In the genomic region with DNA sequence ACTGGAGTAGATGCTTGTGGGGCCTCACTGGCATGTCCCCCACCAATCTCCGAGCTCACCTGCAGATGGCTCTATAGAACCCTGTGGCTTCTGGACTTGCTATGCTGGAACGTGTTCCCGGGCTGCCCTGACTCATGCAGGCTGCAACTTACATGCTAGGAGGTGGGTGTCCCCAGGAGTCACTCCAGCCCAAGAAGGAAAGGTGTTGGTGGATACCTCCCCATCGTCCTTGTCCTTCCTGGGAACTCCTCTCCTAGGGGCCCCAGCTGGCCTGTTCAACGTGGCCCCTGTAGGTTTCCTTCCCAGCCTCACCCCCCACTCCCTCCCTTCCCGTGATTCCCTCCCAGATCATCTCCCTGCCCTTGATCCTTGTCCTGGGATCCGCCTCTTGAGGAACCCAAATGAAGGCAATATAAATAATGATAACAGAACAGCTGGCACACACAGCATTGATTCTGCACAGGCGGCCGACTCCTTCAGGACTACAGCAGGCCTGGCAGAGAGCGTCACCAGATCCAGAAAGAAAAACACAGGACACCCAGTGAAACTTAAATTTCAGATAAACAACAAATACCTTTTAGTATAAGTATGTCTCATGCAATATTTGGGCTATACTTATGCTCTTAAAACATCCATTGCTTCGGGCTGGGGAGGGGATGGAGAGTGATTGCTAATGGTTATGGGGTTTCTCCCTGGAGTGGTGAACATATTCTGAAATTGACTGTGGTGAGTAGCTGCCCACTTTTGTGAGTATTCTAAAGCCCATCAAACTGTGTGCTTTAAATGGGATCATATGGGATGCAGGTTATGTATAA, we compare ENCODE assay signal across 12 cellular contexts.
A peak's percentile ranks its signal among the peaks of the same experiment; 100 is the strongest.
DNase-seq lines count a peak whose midpoint lies in the region; ATAC-seq and TF ChIP-seq lines count a peak whose summit lies in the region.
"Had no signal": no experiment of that assay in that cellular context is flagged by ENCODE, and none has a peak within 500 bp of the region (broad histone marks: within the 10 kb centered on the region; RNA-seq: fewer than 3 reads in every experiment).

No MANE protein-coding gene starts in this region.

- H3K14ac ChIP-seq in IMR-90 (replicated peaks; ENCODE audit: low read depth, low read length), result no peak overlapping the region

- H3K56ac ChIP-seq in IMR-90 (ENCODE audit: extremely low read depth, insufficient read depth, low read length), result no peak overlapping the region

- 100% methylated on average over 2 of the region's 11 CpGs; no CpG with 5 or more reads in 1 of the 2 experiments for WGBS in IMR-90 (ENCODE audit: extremely low coverage in 2 of 2, insufficient read length in 1 of 2), 2 experiments
- WGBS in gastroesophageal sphincter (ENCODE audit: low coverage in 1 of 2), 2 donors, result 76 to 87% methylated on average over 6 to 7 of the region's 11 CpGs

- peak overlapping the region; percentile 95 for H3K4ac ChIP-seq in IMR-90 (ENCODE audit: low read depth, low read length)

- no peak overlapping the region for H2BK5ac ChIP-seq in IMR-90 (ENCODE audit: low read depth, low read length, poor library complexity, severe bottlenecking)

- H4K91ac ChIP-seq in IMR-90 (ENCODE audit: insufficient read depth, low read depth, low read length), result peak overlapping the region; percentile 64

- ATAC-seq in IMR-90 (ENCODE audit: low read depth) (no peak), gastroesophageal sphincter (no peak), GM21367 (IDR thresholded peaks at IDR 0.05; ENCODE audit: unreplicated experiment) (no peak)
- ATAC-seq: psoas muscle had no signal

- H3K4me2 ChIP-seq in BLaER1 (peak overlapping the region; percentile 94; the same call in 1 of the 2 replicates), IMR-90 (ENCODE audit: low read depth, low read length) (no peak overlapping the region)

- H3K9me1 ChIP-seq in IMR-90 (ENCODE audit: insufficient read depth, low read length), result peaks cover 21% of the 10 kb centered on the region; the same call in 1 of the 2 replicates

- peak overlapping the region; percentile 57 for H2BK120ac ChIP-seq in IMR-90 (ENCODE audit: low read depth, low read length)

- peaks cover 32% of the 10 kb centered on the region for H3K27me3 Mint-ChIP-seq in nephron progenitor cell (ENCODE audit: low read depth, poor library complexity)

- peaks cover 76% of the 10 kb centered on the region for H3K4me1 Mint-ChIP-seq in nephron progenitor cell
- H3K4me1 Mint-ChIP-seq: activated B cell treated with CpG ODN at 0.5 μM for 24 hours had no signal

- peak overlapping the region; percentile 32 for H2AK9ac ChIP-seq in IMR-90 (replicated peaks; ENCODE audit: low read depth, low read length, poor library complexity)

- peak overlapping the region; percentile 98 for H2AK5ac ChIP-seq in IMR-90 (ENCODE audit: low read depth, low read length)

- dilution Hi-C loops in IMR-90 (cut with HindIII; ENCODE audit: low sequenced_read_pairs, unreplicated experiment), result no loop called here

- H3K79me1 ChIP-seq in IMR-90 (ENCODE audit: low read depth in 1 of 2, low read length in 2 of 2), result peaks cover 29 to 61% of the 10 kb centered on the region in 2 experiments; a peak in 3 of 4 replicates

- TF ChIP-seq POLR2A in IMR-90 (IDR thresholded peaks at IDR 0.05; ENCODE audit: low read depth, low read length) (no peak), gastroesophageal sphincter (IDR thresholded peaks at IDR 0.05) (no peak)

- TF ChIP-seq RAD21 in IMR-90 (IDR thresholded peaks at IDR 0.05; ENCODE audit: low read length), result no peak

- no peak for TF ChIP-seq EP300 in gastroesophageal sphincter (IDR thresholded peaks at IDR 0.05)

- H4K8ac ChIP-seq in IMR-90 (ENCODE audit: low read depth in 2 of 2, low read length in 2 of 2), result no peak overlapping the region; a peak in 1 of 4 replicates

- H3K9me3 ChIP-seq in BLaER1 (no peaks in the 10 kb centered on the region), IMR-90 (ENCODE audit: control insufficient read depth, insufficient read depth, low read length) (no peaks in the 10 kb centered on the region), gastroesophageal sphincter (no peaks in the 10 kb centered on the region)
- H3K9me3 ChIP-seq: psoas muscle had no signal

- H3K27ac ChIP-seq in BLaER1 (no peak overlapping the region), IMR-90 (ENCODE audit: insufficient read depth, low read length) (no peak overlapping the region), gastroesophageal sphincter (peak overlapping the region in 3 of 4 donors; percentile 78 to 85 (median 84))
- H3K27ac ChIP-seq: psoas muscle had no signal

- H2BK20ac ChIP-seq in IMR-90 (ENCODE audit: low read depth, low read length), result peak overlapping the region; percentile 50; the same call in 1 of the 2 replicates

- H4K20me1 ChIP-seq in BLaER1 (peaks cover 15% of the 10 kb centered on the region; the same call in 1 of the 2 replicates), IMR-90 (ENCODE audit: insufficient read depth, low read length) (peaks cover 26% of the 10 kb centered on the region)

- H3K9ac ChIP-seq in BLaER1 (no peak overlapping the region), IMR-90 (ENCODE audit: low read depth, low read length) (no peak overlapping the region)

- H3K4me1 ChIP-seq in BLaER1 (peaks cover 74% of the 10 kb centered on the region), IMR-90 (ENCODE audit: control insufficient read depth, insufficient read depth, low read length) (peaks cover 36% of the 10 kb centered on the region), gastroesophageal sphincter (peaks cover 0 to 65% (median 17%) of the 10 kb centered on the region in 3 donors)

- H3K27ac Mint-ChIP-seq in nephron progenitor cell, result no peak overlapping the region
- H3K27ac Mint-ChIP-seq: activated B cell treated with CpG ODN at 0.5 μM for 24 hours had no signal

- DNase-seq in IMR-90 (peak; percentile 17), nephron progenitor cell (peak; percentile 1), dedifferentiated amniotic fluid mesenchymal stem cell (ENCODE audit: extremely low spot score) (no peak)
- DNase-seq in central memory CD4-positive, alpha-beta T cell, result no peak
- DNase-seq: activated B cell treated with CpG ODN at 0.5 μM for 24 hours, hypothalamus, MV-4-11, NCI-H82 had no signal

- CTCF ChIA-PET in IMR-90 (lab: Yijun Ruan, JAX), result interaction anchor here (1.8 kb wide), 1 partner anchor 218 kb away, joined by 4 read pairs; no protein-coding TSS in a partner anchor

- no peaks in the 10 kb centered on the region for H3K36me3 Mint-ChIP-seq in nephron progenitor cell (ENCODE audit: low read depth)

- intact Hi-C loops in IMR-90 (cut with micrococcal nuclease), result loop anchor here (10.0 kb wide), 1 partner anchor 163 kb away; no protein-coding TSS in a partner anchor

- in situ Hi-C loops in IMR-90 (cut with MboI; ENCODE audit: low sequenced_read_pairs), result no loop called here

- no peak overlapping the region for H4K5ac ChIP-seq in IMR-90 (ENCODE audit: low read depth, low read length)

- POLR2A ChIA-PET in IMR-90 (lab: Charles Lee; ENCODE audit: unreplicated experiment), result no interaction called here

- no peak overlapping the region for H2AFZ ChIP-seq in IMR-90 (replicated peaks; ENCODE audit: low read length, poor library complexity)

- H3K36me3 ChIP-seq in BLaER1 (no peaks in the 10 kb centered on the region), IMR-90 (ENCODE audit: control insufficient read depth, insufficient read depth, low read length) (no peaks in the 10 kb centered on the region), gastroesophageal sphincter (no peaks in the 10 kb centered on the region)

- no peak overlapping the region for H3K4me3 ChIP-seq in BLaER1
- H3K4me3 ChIP-seq in IMR-90 (ENCODE audit: insufficient read depth, low read depth, low read length), result no peak overlapping the region
- no peak overlapping the region for H3K4me3 ChIP-seq in gastroesophageal sphincter
- H3K4me3 ChIP-seq: psoas muscle had no signal

- H3K23ac ChIP-seq in IMR-90 (ENCODE audit: low read depth, low read length), result no peak overlapping the region

- peak overlapping the region; percentile 18; the same call in 1 of the 3 replicates for H2BK15ac ChIP-seq in IMR-90 (ENCODE audit: low read depth, low read length)

- H3K27me3 ChIP-seq in BLaER1, result no peaks in the 10 kb centered on the region
- no peaks in the 10 kb centered on the region for H3K27me3 ChIP-seq in IMR-90 (ENCODE audit: control insufficient read depth, insufficient read depth, low read length)
- no peaks in the 10 kb centered on the region for H3K27me3 ChIP-seq in gastroesophageal sphincter

- no peak overlapping the region for H3K4me3 Mint-ChIP-seq in nephron progenitor cell
- H3K4me3 Mint-ChIP-seq: activated B cell treated with CpG ODN at 0.5 μM for 24 hours had no signal

- no peak for TF ChIP-seq CTCF in IMR-90 (conservative IDR thresholded peaks at IDR 0.05; ENCODE audit: low read depth, low read length)
- no peak for TF ChIP-seq CTCF in gastroesophageal sphincter (IDR thresholded peaks at IDR 0.05)
- TF ChIP-seq CTCF in nephron progenitor cell (IDR thresholded peaks at IDR 0.05), result no peak

- no peak overlapping the region for H3K18ac ChIP-seq in IMR-90 (ENCODE audit: low read depth, low read length)

- no peaks in the 10 kb centered on the region for H3K9me3 Mint-ChIP-seq in nephron progenitor cell
- H3K9me3 Mint-ChIP-seq: activated B cell treated with CpG ODN at 0.5 μM for 24 hours had no signal

- no TSS peak for BruUV-seq in IMR-90 (replicated peaks; lab: Mats Ljungman, UMichigan)

TF ChIP-seq in IMR-90, 13 proteins besides CTCF, POLR2A, EP300 and RAD21:
- no peak for TF ChIP-seq SMC3 (IDR thresholded peaks at IDR 0.05; ENCODE audit: low read depth, low read length)
- TF ChIP-seq MAFK (IDR thresholded peaks at IDR 0.05; ENCODE audit: low read depth, low read length), result no peak
- TF ChIP-seq CHD1 (IDR thresholded peaks at IDR 0.05; ENCODE audit: low read depth, low read length), result no peak
- TF ChIP-seq RFX5 (IDR thresholded peaks at IDR 0.05; ENCODE audit: low read depth, low read length), result no peak
- no peak for TF ChIP-seq NFE2L2 (IDR thresholded peaks at IDR 0.05; ENCODE audit: low read depth, low read length)
- no peak for TF ChIP-seq BHLHE40 (IDR thresholded peaks at IDR 0.05; ENCODE audit: low read depth, low read length)
- no peak for TF ChIP-seq FOS (IDR thresholded peaks at IDR 0.05; ENCODE audit: low read depth, low read length)
- TF ChIP-seq MXI1 (IDR thresholded peaks at IDR 0.05; ENCODE audit: borderline replicate concordance, low read depth, low read length), result no peak
- TF ChIP-seq, protein P1, sequence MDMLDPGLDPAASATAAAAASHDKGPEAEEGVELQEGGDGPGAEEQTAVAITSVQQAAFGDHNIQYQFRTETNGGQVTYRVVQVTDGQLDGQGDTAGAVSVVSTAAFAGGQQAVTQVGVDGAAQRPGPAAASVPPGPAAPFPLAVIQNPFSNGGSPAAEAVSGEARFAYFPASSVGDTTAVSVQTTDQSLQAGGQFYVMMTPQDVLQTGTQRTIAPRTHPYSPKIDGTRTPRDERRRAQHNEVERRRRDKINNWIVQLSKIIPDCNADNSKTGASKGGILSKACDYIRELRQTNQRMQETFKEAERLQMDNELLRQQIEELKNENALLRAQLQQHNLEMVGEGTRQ (IDR thresholded peaks at IDR 0.05; ENCODE audit: low read depth, low read length), result no peak
- no peak for TF ChIP-seq RCOR1 (IDR thresholded peaks at IDR 0.05; ENCODE audit: insufficient replicate concordance, low read length)

Comparison
In these comparisons a context has a peak if more than half of its experiments do, and no peak if none do; other contexts are left out.
1. H3K27ac ChIP-seq: peak in gastroesophageal sphincter (3 of 4); none in BLaER1 (single experiment) and IMR-90 (single experiment).
2. DNase-seq: peak in IMR-90 (single experiment) and nephron progenitor cell (single experiment); none in dedifferentiated amniotic fluid mesenchymal stem cell (single experiment) and central memory CD4-positive, alpha-beta T cell (single experiment).